8 cellular contexts compared by ENCODE assay signal in genomic region chr19:55160128-55160985, GRCh38. TPM values are rescaled to one million over a fixed set of nuclear protein-coding genes. Genes with fewer than 3 reads are reported as not detected.
DNase-seq lines count a peak whose midpoint lies in the region; ATAC-seq and TF ChIP-seq lines count a peak whose summit lies in the region.

No MANE protein-coding gene starts in this region.

- H3K4me2 ChIP-seq in mesenchymal stem cell (ENCODE audit: low read length, poor library complexity, severe bottlenecking) = no peak overlapping the region

- no peak overlapping the region for H2BK120ac ChIP-seq in mesenchymal stem cell (ENCODE audit: low read depth, low read length)

- H3K4me3 ChIP-seq in NT2/D1 (ENCODE audit: insufficient read length, low read depth) (no peak overlapping the region), mesenchymal stem cell (ENCODE audit: insufficient read depth in 1 of 2, low read depth in 1 of 2, low read length in 2 of 2) (no peak overlapping the region)

- no peak overlapping the region for H2BK5ac ChIP-seq in mesenchymal stem cell (ENCODE audit: low read depth, low read length, poor library complexity, severe bottlenecking)

- H3K9ac ChIP-seq in NT2/D1 (ENCODE audit: insufficient read length, low read depth) (peak overlapping the region; percentile 61), mesenchymal stem cell (ENCODE audit: low read length) (no peak overlapping the region)

- no peak overlapping the region for H3K23ac ChIP-seq in mesenchymal stem cell (ENCODE audit: low read length in 2 of 2)

- H3K14ac ChIP-seq in mesenchymal stem cell (ENCODE audit: low read length in 2 of 2) = peak overlapping the region in 1 of 2 experiments; percentile 82

- H4K8ac ChIP-seq in mesenchymal stem cell (ENCODE audit: low read length) = no peak overlapping the region

- no peaks in the 10 kb centered on the region for H3K36me3 ChIP-seq in NT2/D1 (ENCODE audit: insufficient read depth, insufficient read length, low read length)
- H3K36me3 ChIP-seq in mesenchymal stem cell (ENCODE audit: control insufficient read depth in 1 of 2, insufficient read depth in 2 of 2, low read depth in 1 of 2, low read length in 2 of 2) = no peaks in the 10 kb centered on the region

- no peaks in the 10 kb centered on the region for H3K27me3 ChIP-seq in NT2/D1 (ENCODE audit: insufficient read depth, insufficient read length)
- H3K27me3 ChIP-seq in mesenchymal stem cell (ENCODE audit: control insufficient read depth in 1 of 2, insufficient read depth in 1 of 2, low read length in 2 of 2) = peaks cover 34 to 47% of the 10 kb centered on the region in 2 experiments

- H3K9me3 ChIP-seq in NT2/D1 (ENCODE audit: insufficient read depth, low read length) = no peaks in the 10 kb centered on the region
- H3K9me3 ChIP-seq in mesenchymal stem cell (ENCODE audit: control insufficient read depth, low read length) = no peaks in the 10 kb centered on the region

- peak overlapping the region in 1 of 2 experiments; percentile 42 for H3K18ac ChIP-seq in mesenchymal stem cell (ENCODE audit: low read depth in 1 of 2, low read length in 2 of 2)

- H2AFZ ChIP-seq in mesenchymal stem cell (ENCODE audit: low read depth, low read length) = no peak overlapping the region

- H3K4me1 ChIP-seq in NT2/D1 (ENCODE audit: insufficient read depth, insufficient read length) = peaks cover 5% of the 10 kb centered on the region
- peaks cover 33% of the 10 kb centered on the region for H3K4me1 ChIP-seq in mesenchymal stem cell (ENCODE audit: control insufficient read depth, insufficient read depth, low read depth, low read length)

- H2BK15ac ChIP-seq in mesenchymal stem cell (ENCODE audit: low read depth, poor library complexity, severe bottlenecking) = no peak overlapping the region

- DNase-seq in HuH-7 (ENCODE audit: low spot score) = peak; percentile 98
- DNase-seq in NT2/D1 (ENCODE audit: low read depth, low spot score) = no peak
- peak; percentile 59 to 73 for DNase-seq in activated CD8-positive, alpha-beta memory T cell treated with anti-CD3 and anti-CD28 coated beads for 1 hour (ENCODE audit: extremely low read depth in 1 of 2, low read depth in 1 of 2)
- DNase-seq in effector CD4-positive, alpha-beta T cell = peak; percentile 71
- peak; percentile 80 for DNase-seq in mesenchymal stem cell
- DNase-seq in stimulated activated CD8-positive, alpha-beta memory T cell treated with anti-CD3 and anti-CD28 coated beads, Interleukin-2, amount 100 ng/mL, for 48 hours (ENCODE audit: low read depth in 2 of 2) = peak; percentile 87 to 90

- no peak for ATAC-seq in HG02870 (IDR thresholded peaks at IDR 0.05; ENCODE audit: unreplicated experiment)

- no peak overlapping the region for H3K27ac ChIP-seq in mesenchymal stem cell (ENCODE audit: low read length, poor library complexity, severe bottlenecking)

- H2BK12ac ChIP-seq in mesenchymal stem cell (ENCODE audit: low read length in 2 of 2) = peak overlapping the region; percentile 29 to 38

- H3K79me1 ChIP-seq in mesenchymal stem cell (replicated peaks; ENCODE audit: low read length, poor library complexity, severe bottlenecking) = no peaks in the 10 kb centered on the region

- H2AK5ac ChIP-seq in mesenchymal stem cell (ENCODE audit: low read length, severe bottlenecking) = no peak overlapping the region

- 7% methylated on average over 19 of the region's 33 CpGs for WGBS in mesenchymal stem cell

- peak overlapping the region in 1 of 2 experiments; percentile 18 for H3K4ac ChIP-seq in mesenchymal stem cell (ENCODE audit: low read depth in 1 of 2, low read length in 2 of 2)

- TF ChIP-seq CTCF in GM12872 (IDR thresholded peaks at IDR 0.05; ENCODE audit: insufficient read depth, low read depth, low read length) = peak; percentile 91

- no peak overlapping the region for H4K91ac ChIP-seq in mesenchymal stem cell (ENCODE audit: low read length)

RNA-seq across cellular contexts. Expression of gene TNNI3, which starts 2.8 kb away (rescaled TPM):
- polyA plus RNA-seq in mesenchymal stem cell (2013, experiment 1 of 2) = 0.18 TPM
- polyA plus RNA-seq in mesenchymal stem cell (2013, experiment 2 of 2) = 0.18 TPM

RNA-seq across cellular contexts. Expression of gene DNAAF3, which starts 6.1 kb away (rescaled TPM):
- polyA plus RNA-seq in mesenchymal stem cell (2013, experiment 1 of 2) = 0.37 TPM
- polyA plus RNA-seq in mesenchymal stem cell (2013, experiment 2 of 2) = 0.45 TPM

RNA-seq across cellular contexts. Expression of gene TNNT1, which starts 11.4 kb away (rescaled TPM):
- polyA plus RNA-seq in mesenchymal stem cell (2013, experiment 1 of 2) = 1.2 TPM
- polyA plus RNA-seq in mesenchymal stem cell (2013, experiment 2 of 2) = 0.99 TPM

RNA-seq across cellular contexts. Expression of gene SYT5, which starts 19.7 kb away (rescaled TPM):
- 0.28 TPM for polyA plus RNA-seq in mesenchymal stem cell (2013, experiment 1 of 2)
- polyA plus RNA-seq in mesenchymal stem cell (2013, experiment 2 of 2) = 0.38 TPM

RNA-seq across cellular contexts. Expression of gene PPP1R12C, which starts 42.9 kb away (rescaled TPM):
- polyA plus RNA-seq in mesenchymal stem cell (2013, experiment 1 of 2) = 83.1 TPM
- polyA plus RNA-seq in mesenchymal stem cell (2013, experiment 2 of 2) = 80.0 TPM
